In the genomic region with DNA sequence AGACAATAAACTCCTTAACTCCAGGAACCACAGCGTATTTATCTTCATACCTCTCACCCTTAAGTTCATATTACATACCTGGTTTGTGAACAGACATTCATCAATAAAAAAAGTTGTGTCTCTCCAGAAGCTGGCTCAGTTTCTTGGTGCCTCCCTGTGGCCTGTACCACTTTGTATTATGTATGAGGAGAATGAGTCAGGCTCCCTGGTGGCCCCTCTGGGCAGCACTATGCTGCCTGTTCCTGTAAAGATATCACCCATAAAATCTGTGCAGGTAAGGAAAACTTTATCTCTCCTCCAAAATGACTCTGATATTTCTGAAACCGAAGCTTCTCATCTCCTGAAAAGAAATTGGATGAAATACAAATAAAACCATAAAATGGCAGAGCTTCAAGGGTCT, we compare ENCODE assay signal across 1 cellular context.
A peak's percentile ranks its signal among the peaks of the same experiment; 100 is the strongest.
TF ChIP-seq lines count a peak whose summit lies in the region.

No MANE protein-coding gene starts in this region.

TF ChIP-seq in HEK293, 187 proteins besides CTCF, POLR2A, EP300 and RAD21 (continued from another document):
- TF ChIP-seq, protein P1, sequence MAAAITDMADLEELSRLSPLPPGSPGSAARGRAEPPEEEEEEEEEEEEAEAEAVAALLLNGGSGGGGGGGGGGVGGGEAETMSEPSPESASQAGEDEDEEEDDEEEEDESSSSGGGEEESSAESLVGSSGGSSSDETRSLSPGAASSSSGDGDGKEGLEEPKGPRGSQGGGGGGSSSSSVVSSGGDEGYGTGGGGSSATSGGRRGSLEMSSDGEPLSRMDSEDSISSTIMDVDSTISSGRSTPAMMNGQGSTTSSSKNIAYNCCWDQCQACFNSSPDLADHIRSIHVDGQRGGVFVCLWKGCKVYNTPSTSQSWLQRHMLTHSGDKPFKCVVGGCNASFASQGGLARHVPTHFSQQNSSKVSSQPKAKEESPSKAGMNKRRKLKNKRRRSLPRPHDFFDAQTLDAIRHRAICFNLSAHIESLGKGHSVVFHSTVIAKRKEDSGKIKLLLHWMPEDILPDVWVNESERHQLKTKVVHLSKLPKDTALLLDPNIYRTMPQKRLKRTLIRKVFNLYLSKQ (tag by site-specific recombination; IDR thresholded peaks at IDR 0.05; ENCODE audit: borderline replicate concordance): no peak
- TF ChIP-seq ZSCAN18 (tag by site-specific recombination; IDR thresholded peaks at IDR 0.05): no peak
- TF ChIP-seq, protein P2, sequence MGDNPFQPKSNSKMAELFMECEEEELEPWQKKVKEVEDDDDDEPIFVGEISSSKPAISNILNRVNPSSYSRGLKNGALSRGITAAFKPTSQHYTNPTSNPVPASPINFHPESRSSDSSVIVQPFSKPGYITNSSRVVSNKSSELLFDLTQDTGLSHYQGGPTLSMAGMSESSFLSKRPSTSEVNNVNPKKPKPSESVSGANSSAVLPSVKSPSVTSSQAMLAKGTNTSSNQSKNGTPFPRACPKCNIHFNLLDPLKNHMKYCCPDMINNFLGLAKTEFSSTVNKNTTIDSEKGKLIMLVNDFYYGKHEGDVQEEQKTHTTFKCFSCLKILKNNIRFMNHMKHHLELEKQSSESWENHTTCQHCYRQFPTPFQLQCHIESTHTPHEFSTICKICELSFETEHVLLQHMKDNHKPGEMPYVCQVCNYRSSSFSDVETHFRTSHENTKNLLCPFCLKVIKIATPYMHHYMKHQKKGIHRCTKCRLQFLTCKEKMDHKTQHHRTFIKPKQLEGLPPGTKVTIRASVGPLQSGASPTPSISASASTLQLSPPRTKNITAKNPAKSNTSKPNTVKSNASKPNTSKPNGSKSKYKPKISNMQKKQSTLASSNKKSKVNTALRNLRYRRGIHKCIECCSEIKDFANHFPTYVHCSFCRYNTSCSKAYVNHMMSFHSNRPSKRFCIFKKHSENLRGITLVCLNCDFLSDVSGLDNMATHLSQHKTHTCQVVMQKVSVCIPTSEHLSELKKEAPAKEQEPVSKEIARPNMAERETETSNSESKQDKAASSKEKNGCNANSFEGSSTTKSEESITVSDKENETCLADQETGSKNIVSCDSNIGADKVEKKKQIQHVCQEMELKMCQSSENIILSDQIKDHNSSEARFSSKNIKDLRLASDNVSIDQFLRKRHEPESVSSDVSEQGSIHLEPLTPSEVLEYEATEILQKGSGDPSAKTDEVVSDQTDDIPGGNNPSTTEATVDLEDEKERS (tag by site-specific recombination; IDR thresholded peaks at IDR 0.05): no peak
- peak; percentile 59; the same call in 1 of the 2 replicates for TF ChIP-seq GLIS1 (tag by site-specific recombination; IDR thresholded peaks at IDR 0.05)
- no peak for TF ChIP-seq ZNF747 (tag by site-specific recombination; IDR thresholded peaks at IDR 0.05)
